ENCODE assay signal across 12 cellular contexts in the genomic region with DNA sequence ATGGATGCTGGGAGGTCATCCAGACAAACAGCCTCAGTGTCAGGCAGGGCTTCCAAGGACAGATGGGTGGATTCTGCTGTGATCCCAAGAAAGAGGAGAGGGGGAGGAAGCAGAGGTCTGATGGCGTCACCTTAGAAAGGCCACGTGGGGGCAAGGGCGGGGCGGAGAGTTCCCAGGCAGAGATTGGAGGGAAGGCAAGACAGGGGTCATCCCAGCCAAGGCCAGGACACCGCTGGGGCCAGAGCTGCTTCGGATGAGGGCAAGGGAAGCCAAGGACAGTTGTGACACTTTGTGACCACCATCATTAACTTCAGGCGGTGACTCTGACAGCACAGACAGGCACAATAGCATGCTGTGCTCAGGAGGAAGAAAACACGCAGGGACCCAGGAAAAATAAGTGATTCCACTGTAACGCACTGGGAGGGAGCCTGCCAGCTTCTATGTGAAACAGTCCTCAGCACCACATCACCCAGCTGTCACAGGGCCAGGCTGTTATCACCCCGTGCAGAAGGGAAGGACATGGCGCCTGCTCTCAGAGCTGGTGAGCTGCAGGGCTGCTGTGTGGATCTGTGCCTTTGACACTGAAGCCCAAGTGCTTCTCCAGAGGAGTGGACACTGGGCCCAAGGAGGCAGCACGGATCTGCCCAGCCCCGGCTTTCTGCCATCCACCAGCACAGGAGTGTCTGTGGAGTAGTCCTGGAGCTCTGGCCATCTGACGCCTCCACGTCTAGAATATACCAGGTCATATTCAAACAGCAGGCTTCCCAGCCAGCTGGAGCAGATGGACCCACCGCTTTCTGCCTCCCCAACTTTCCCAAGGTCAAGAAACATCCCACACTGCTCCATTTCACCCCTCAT.
DNase-seq lines count a peak whose midpoint lies in the region; ATAC-seq and TF ChIP-seq lines count a peak whose summit lies in the region.
"Had no signal": no experiment of that assay in that cellular context is flagged by ENCODE, and none has a peak within 500 bp of the region (broad histone marks: within the 10 kb centered on the region; RNA-seq: fewer than 3 reads in every experiment).

No MANE protein-coding gene starts in this region.

- no peak overlapping the region for H3K4me3 Mint-ChIP-seq in CD4-positive, alpha-beta memory T cell
- H3K4me3 Mint-ChIP-seq: HFFc6 had no signal

- TF ChIP-seq POLR2A in Peyer's patch (IDR thresholded peaks at IDR 0.05) = no peak
- TF ChIP-seq POLR2A in heart left ventricle (IDR thresholded peaks at IDR 0.05) = no peak
- no peak for TF ChIP-seq POLR2A in ovary (IDR thresholded peaks at IDR 0.05)

- H3K27ac Mint-ChIP-seq in CD4-positive, alpha-beta memory T cell = peak overlapping the region in 1 of 7 donors; percentile 46
- H3K27ac Mint-ChIP-seq: HFFc6 had no signal

- peaks cover 50 to 68% (median 58%) of the 10 kb centered on the region in 10 experiments for H3K4me1 ChIP-seq in BLaER1 treated with 17β-estradiol and CSF1 and Interleukin-3, amounts not matched to agents 10 nM and 100 nM
- H3K4me1 ChIP-seq in Peyer's patch (no peaks in the 10 kb centered on the region), heart left ventricle (no peaks in the 10 kb centered on the region), ovary (ENCODE audit: insufficient read depth) (peaks cover 3% of the 10 kb centered on the region)
- H3K4me1 ChIP-seq in CD4-positive, alpha-beta memory T cell (ENCODE audit: insufficient read depth, low read length) = no peaks in the 10 kb centered on the region
- H3K4me1 ChIP-seq: lower lobe of right lung had no signal

- H3K9ac ChIP-seq in BLaER1 treated with 17β-estradiol and CSF1 and Interleukin-3, amounts not matched to agents 10 nM and 100 nM = no peak overlapping the region

- peaks cover 0 to 4% (median 0%) of the 10 kb centered on the region in 4 donors for H3K4me1 Mint-ChIP-seq in CD4-positive, alpha-beta memory T cell

- WGBS in heart left ventricle, 4 donors = 53 to 62% (median 59%) methylated on average over 13 to 16 of the region's 16 CpGs
- 50 to 60% (median 54%) methylated on average over 16 of the region's 16 CpGs for WGBS in ovary, 3 donors

- POLR2A ChIA-PET in CD4-positive, alpha-beta memory T cell (lab: Charles Lee; ENCODE audit: partially characterized antibody) = no interaction called here

- ATAC-seq in heart left ventricle (peak in 3 of 4 donors; percentile 69 to 83 (median 71)), GM21786 (IDR thresholded peaks at IDR 0.05; ENCODE audit: unreplicated experiment) (no peak), HG03039 (IDR thresholded peaks at IDR 0.05; ENCODE audit: unreplicated experiment) (no peak)
- ATAC-seq in stimulated activated naive CD8-positive, alpha-beta T cell treated with anti-CD3 and anti-CD28 coated beads, Interleukin-15, Interleukin-2, amounts not matched to agents 100 U/mL and 50 U/mL, for 24 hours = no peak
- ATAC-seq: lower lobe of right lung had no signal

- CTCF ChIA-PET in CD4-positive, alpha-beta memory T cell (lab: Charles Lee; ENCODE audit: partially characterized antibody) = no interaction called here

- H3K36me3 Mint-ChIP-seq in CD4-positive, alpha-beta memory T cell = no peaks in the 10 kb centered on the region

- peaks cover 0 to 9% (median 0%) of the 10 kb centered on the region in 11 experiments; a peak in 1 of 22 replicates for H3K9me3 ChIP-seq in BLaER1 treated with 17β-estradiol and CSF1 and Interleukin-3, amounts not matched to agents 10 nM and 100 nM (replicated peaks in 1 of 11)
- H3K9me3 ChIP-seq in Peyer's patch (no peaks in the 10 kb centered on the region), heart left ventricle (no peaks in the 10 kb centered on the region), ovary (no peaks in the 10 kb centered on the region)
- H3K9me3 ChIP-seq in CD4-positive, alpha-beta memory T cell (ENCODE audit: control insufficient read depth in 1 of 2, low read length in 2 of 2) = no peaks in the 10 kb centered on the region
- H3K9me3 ChIP-seq: lower lobe of right lung, neutrophil had no signal

- H3K36me3 ChIP-seq in BLaER1 treated with 17β-estradiol and CSF1 and Interleukin-3, amounts not matched to agents 10 nM and 100 nM = no peaks in the 10 kb centered on the region
- H3K36me3 ChIP-seq in Peyer's patch (no peaks in the 10 kb centered on the region), heart left ventricle (no peaks in the 10 kb centered on the region), ovary (no peaks in the 10 kb centered on the region)
- no peaks in the 10 kb centered on the region for H3K36me3 ChIP-seq in CD4-positive, alpha-beta memory T cell (ENCODE audit: insufficient read depth, low read length)
- H3K36me3 ChIP-seq: lower lobe of right lung, neutrophil had no signal

- peak overlapping the region in 1 of 11 experiments; percentile 27; a peak in 2 of 22 replicates for H3K27ac ChIP-seq in BLaER1 treated with 17β-estradiol and CSF1 and Interleukin-3, amounts not matched to agents 10 nM and 100 nM
- H3K27ac ChIP-seq in Peyer's patch = no peak overlapping the region
- H3K27ac ChIP-seq in heart left ventricle = peak overlapping the region in 1 of 12 donors; percentile 5
- no peak overlapping the region for H3K27ac ChIP-seq in ovary
- no peak overlapping the region for H3K27ac ChIP-seq in CD4-positive, alpha-beta memory T cell (ENCODE audit: low read depth, low read length)
- H3K27ac ChIP-seq: lower lobe of right lung, neutrophil had no signal

- intact Hi-C loops in heart left ventricle (cut with DNase I) = no loop called here
- intact Hi-C loops in ovary (cut with DNase I) = no loop called here
- intact Hi-C loops in CD4-positive, alpha-beta memory T cell (cut with micrococcal nuclease) = no loop called here

- no peaks in the 10 kb centered on the region for H3K27me3 ChIP-seq in BLaER1 treated with 17β-estradiol and CSF1 and Interleukin-3, amounts not matched to agents 10 nM and 100 nM
- H3K27me3 ChIP-seq in Peyer's patch = no peaks in the 10 kb centered on the region
- H3K27me3 ChIP-seq in heart left ventricle = peaks cover 0 to 15% (median 0%) of the 10 kb centered on the region in 9 donors
- no peaks in the 10 kb centered on the region for H3K27me3 ChIP-seq in ovary
- H3K27me3 ChIP-seq in CD4-positive, alpha-beta memory T cell (ENCODE audit: insufficient read depth, low read length) = no peaks in the 10 kb centered on the region

- TF ChIP-seq CTCF in Peyer's patch (IDR thresholded peaks at IDR 0.05) = no peak
- TF ChIP-seq CTCF in heart left ventricle (IDR thresholded peaks at IDR 0.05) = no peak
- TF ChIP-seq CTCF in ovary (IDR thresholded peaks at IDR 0.05) = no peak

- DNase-seq in Peyer's patch (peak; percentile 12 to 45 (median 43)), heart left ventricle (peak in 3 of 5 donors; percentile 46 to 59 (median 57)), ovary (peak in 3 of 5 donors; percentile 10 to 19 (median 11))
- DNase-seq in CD4-positive, alpha-beta memory T cell = no peak
- DNase-seq in stimulated activated naive CD8-positive, alpha-beta T cell treated with anti-CD3 and anti-CD28 coated beads, Interleukin-15, Interleukin-2, amounts not matched to agents 100 U/mL and 50 U/mL, for 24 hours = no peak
- DNase-seq: DMS153, HFFc6, lower lobe of right lung had no signal

- no peaks in the 10 kb centered on the region; a peak in 1 of 22 replicates for H4K20me1 ChIP-seq in BLaER1 treated with 17β-estradiol and CSF1 and Interleukin-3, amounts not matched to agents 10 nM and 100 nM

- H3K4me2 ChIP-seq in BLaER1 treated with 17β-estradiol and CSF1 and Interleukin-3, amounts not matched to agents 10 nM and 100 nM = peak overlapping the region; percentile 77 to 91 (median 83); a peak in 17 of 22 replicates

- TF ChIP-seq EP300 in ovary (IDR thresholded peaks at IDR 0.05) = no peak

- no peak overlapping the region for H3K4me3 ChIP-seq in BLaER1 treated with 17β-estradiol and CSF1 and Interleukin-3, amounts not matched to agents 10 nM and 100 nM
- no peak overlapping the region for H3K4me3 ChIP-seq in Peyer's patch
- no peak overlapping the region for H3K4me3 ChIP-seq in heart left ventricle
- no peak overlapping the region for H3K4me3 ChIP-seq in ovary
- H3K4me3 ChIP-seq in CD4-positive, alpha-beta memory T cell (ENCODE audit: low read length in 2 of 2) = no peak overlapping the region
- H3K4me3 ChIP-seq: lower lobe of right lung had no signal

- H3K9me3 Mint-ChIP-seq in CD4-positive, alpha-beta memory T cell = no peaks in the 10 kb centered on the region

- peaks cover 1 to 8% of the 10 kb centered on the region in 2 donors for H3K27me3 Mint-ChIP-seq in CD4-positive, alpha-beta memory T cell

Comparison
In these comparisons a context has a peak if more than half of its experiments do, and no peak if none do; other contexts are left out.
1. DNase-seq: peak in Peyer's patch (3 of 3), heart left ventricle (3 of 5) and ovary (3 of 5); none in CD4-positive, alpha-beta memory T cell (0 of 5) and stimulated activated naive CD8-positive, alpha-beta T cell treated with anti-CD3 and anti-CD28 coated beads, Interleukin-15, Interleukin-2, amounts not matched to agents 100 U/mL and 50 U/mL, for 24 hours (single experiment).
2. ATAC-seq: peak in heart left ventricle (3 of 4); none in GM21786 (single experiment), HG03039 (single experiment) and stimulated activated naive CD8-positive, alpha-beta T cell treated with anti-CD3 and anti-CD28 coated beads, Interleukin-15, Interleukin-2, amounts not matched to agents 100 U/mL and 50 U/mL, for 24 hours (single experiment).